ENCODE assay signal across 8 cellular contexts in the genomic region with DNA sequence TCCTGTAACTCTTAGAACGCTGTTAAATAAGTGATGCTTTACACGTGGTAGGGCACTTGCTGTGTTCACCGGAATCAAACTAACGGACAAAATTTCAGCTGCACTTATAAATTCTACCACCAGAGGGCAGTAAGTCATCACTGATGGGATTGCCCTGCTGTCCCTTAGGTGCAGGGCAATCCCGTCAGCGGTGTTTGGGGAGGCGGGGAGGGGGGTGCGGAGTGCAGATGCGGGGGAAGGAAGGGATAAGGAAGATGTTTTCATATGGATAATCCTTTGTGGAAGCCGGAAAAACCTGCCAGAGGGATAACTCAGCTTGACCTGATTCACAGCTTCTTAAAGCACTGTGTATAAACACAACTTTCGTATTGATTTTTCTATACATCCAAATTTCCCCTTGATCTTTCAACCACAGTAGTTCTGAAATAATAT. TPM values are rescaled to one million over a fixed set of nuclear protein-coding genes. Genes with fewer than 3 reads are reported as not detected.
DNase-seq lines count a peak whose midpoint lies in the region; ATAC-seq lines count a peak whose summit lies in the region.

No MANE protein-coding gene starts in this region.

- DNase-seq in CD4-positive, alpha-beta memory T cell, result peak; percentile 50 to 70 (median 58)
- DNase-seq in NCI-H774 (lab: John Stamatoyannopoulos, UW) (peak; percentile 26), epidermal melanocyte (ENCODE audit: insufficient read length, low spot score) (peak; percentile 34), middle frontal gyrus (ENCODE audit: extremely low spot score, low spot score) (peak; percentile 68)
- peak; percentile 63 for DNase-seq in activated CD8-positive, alpha-beta memory T cell treated with anti-CD3 and anti-CD28 coated beads, Interleukin-2, amount 10 ng/mL, durations not matched to agents 7 days and 5 days
- DNase-seq in stimulated activated naive CD4-positive, alpha-beta T cell (lab: John Stamatoyannopoulos, UW), result peak; percentile 9 to 78 (median 30)

- no peak overlapping the region for H3K4me3 Mint-ChIP-seq in CD4-positive, alpha-beta memory T cell
- no peak overlapping the region for H3K4me3 Mint-ChIP-seq in activated CD8-positive, alpha-beta memory T cell treated with anti-CD3 and anti-CD28 coated beads, Interleukin-2, amount 10 ng/mL, durations not matched to agents 7 days and 5 days

- no peaks in the 10 kb centered on the region for H3K9me3 Mint-ChIP-seq in CD4-positive, alpha-beta memory T cell
- no peaks in the 10 kb centered on the region for H3K9me3 Mint-ChIP-seq in activated CD8-positive, alpha-beta memory T cell treated with anti-CD3 and anti-CD28 coated beads, Interleukin-2, amount 10 ng/mL, durations not matched to agents 7 days and 5 days (ENCODE audit: low read depth)

- peaks cover 0 to 4% (median 2%) of the 10 kb centered on the region in 4 donors for H3K4me1 Mint-ChIP-seq in CD4-positive, alpha-beta memory T cell
- H3K4me1 Mint-ChIP-seq in activated CD8-positive, alpha-beta memory T cell treated with anti-CD3 and anti-CD28 coated beads, Interleukin-2, amount 10 ng/mL, durations not matched to agents 7 days and 5 days, result peaks cover 4% of the 10 kb centered on the region

- intact Hi-C loops in CD4-positive, alpha-beta memory T cell (cut with micrococcal nuclease), result no loop called here

- no peaks in the 10 kb centered on the region for H3K9me3 ChIP-seq in CD4-positive, alpha-beta memory T cell (ENCODE audit: control insufficient read depth in 1 of 2, low read length in 2 of 2)

- no peak overlapping the region for H3K4me3 ChIP-seq in CD4-positive, alpha-beta memory T cell (ENCODE audit: low read length in 2 of 2)

- peak overlapping the region in 1 of 7 donors; percentile 19 for H3K27ac Mint-ChIP-seq in CD4-positive, alpha-beta memory T cell
- H3K27ac Mint-ChIP-seq in activated CD8-positive, alpha-beta memory T cell treated with anti-CD3 and anti-CD28 coated beads, Interleukin-2, amount 10 ng/mL, durations not matched to agents 7 days and 5 days, result no peak overlapping the region

- no peaks in the 10 kb centered on the region for H3K4me1 ChIP-seq in CD4-positive, alpha-beta memory T cell (ENCODE audit: insufficient read depth, low read length)

- CTCF ChIA-PET in CD4-positive, alpha-beta memory T cell (lab: Charles Lee; ENCODE audit: partially characterized antibody), result interaction anchor here (0.7 to 3.0 kb wide), 17 partner anchors 9 to 1002 kb away, joined by 3 to 35 read pairs (median 3); partner anchors contain the start of gene CCDC177
- CTCF ChIA-PET in activated CD8-positive, alpha-beta memory T cell treated with anti-CD3 and anti-CD28 coated beads, Interleukin-2, amount 10 ng/mL, durations not matched to agents 7 days and 5 days (lab: Charles Lee), result interaction anchor here (0.6 to 5.4 kb wide), 28 partner anchors 11 to 802 kb away, joined by 3 to 49 read pairs (median 4); no protein-coding TSS in a partner anchor

- peaks cover 4 to 7% of the 10 kb centered on the region in 2 donors for H3K27me3 Mint-ChIP-seq in CD4-positive, alpha-beta memory T cell
- peaks cover 8% of the 10 kb centered on the region for H3K27me3 Mint-ChIP-seq in activated CD8-positive, alpha-beta memory T cell treated with anti-CD3 and anti-CD28 coated beads, Interleukin-2, amount 10 ng/mL, durations not matched to agents 7 days and 5 days

- no peak overlapping the region for H3K27ac ChIP-seq in CD4-positive, alpha-beta memory T cell (ENCODE audit: low read depth, low read length)

- ATAC-seq in HG02798 (IDR thresholded peaks at IDR 0.05; ENCODE audit: poor library complexity, unreplicated experiment), result peak; percentile 48
- peak; percentile 81 for ATAC-seq in activated CD8-positive, alpha-beta memory T cell treated with anti-CD3 and anti-CD28 coated beads, Interleukin-2, amount 10 ng/mL, durations not matched to agents 7 days and 5 days
- no peak for ATAC-seq in HG03354 (IDR thresholded peaks at IDR 0.05; ENCODE audit: poor library complexity, severe bottlenecking, unreplicated experiment)

- no peaks in the 10 kb centered on the region for H3K27me3 ChIP-seq in CD4-positive, alpha-beta memory T cell (ENCODE audit: insufficient read depth, low read length)

- POLR2A ChIA-PET in CD4-positive, alpha-beta memory T cell (lab: Charles Lee; ENCODE audit: partially characterized antibody), result no interaction called here

- no peaks in the 10 kb centered on the region for H3K36me3 Mint-ChIP-seq in CD4-positive, alpha-beta memory T cell
- no peaks in the 10 kb centered on the region for H3K36me3 Mint-ChIP-seq in activated CD8-positive, alpha-beta memory T cell treated with anti-CD3 and anti-CD28 coated beads, Interleukin-2, amount 10 ng/mL, durations not matched to agents 7 days and 5 days

- H3K36me3 ChIP-seq in CD4-positive, alpha-beta memory T cell (ENCODE audit: insufficient read depth, low read length), result no peaks in the 10 kb centered on the region

RNA-seq across cellular contexts. Expression of gene SLC10A1, which starts 21.7 kb away (rescaled TPM):
- not detected for total RNA-seq in CD4-positive, alpha-beta memory T cell
- polyA plus RNA-seq in CD4-positive, alpha-beta memory T cell, result not detected
- total RNA-seq in activated CD8-positive, alpha-beta memory T cell treated with anti-CD3 and anti-CD28 coated beads, Interleukin-2, amount 10 ng/mL, durations not matched to agents 7 days and 5 days, result not detected

RNA-seq across cellular contexts. Expression of gene SRSF5, which starts 51.8 kb away (rescaled TPM):
- 100 to 1,000 TPM; 946 to 964 TPM for total RNA-seq in CD4-positive, alpha-beta memory T cell
- polyA plus RNA-seq in CD4-positive, alpha-beta memory T cell, result 1,000 to 10,000 TPM in 1 of 2 donors, 100 to 1,000 TPM in 1; 920 to 1,159 TPM
- 100 to 1,000 TPM; 335 to 407 TPM for total RNA-seq in activated CD8-positive, alpha-beta memory T cell treated with anti-CD3 and anti-CD28 coated beads, Interleukin-2, amount 10 ng/mL, durations not matched to agents 7 days and 5 days
